ENCODE assay signal across 8 cellular contexts in the genomic region with DNA sequence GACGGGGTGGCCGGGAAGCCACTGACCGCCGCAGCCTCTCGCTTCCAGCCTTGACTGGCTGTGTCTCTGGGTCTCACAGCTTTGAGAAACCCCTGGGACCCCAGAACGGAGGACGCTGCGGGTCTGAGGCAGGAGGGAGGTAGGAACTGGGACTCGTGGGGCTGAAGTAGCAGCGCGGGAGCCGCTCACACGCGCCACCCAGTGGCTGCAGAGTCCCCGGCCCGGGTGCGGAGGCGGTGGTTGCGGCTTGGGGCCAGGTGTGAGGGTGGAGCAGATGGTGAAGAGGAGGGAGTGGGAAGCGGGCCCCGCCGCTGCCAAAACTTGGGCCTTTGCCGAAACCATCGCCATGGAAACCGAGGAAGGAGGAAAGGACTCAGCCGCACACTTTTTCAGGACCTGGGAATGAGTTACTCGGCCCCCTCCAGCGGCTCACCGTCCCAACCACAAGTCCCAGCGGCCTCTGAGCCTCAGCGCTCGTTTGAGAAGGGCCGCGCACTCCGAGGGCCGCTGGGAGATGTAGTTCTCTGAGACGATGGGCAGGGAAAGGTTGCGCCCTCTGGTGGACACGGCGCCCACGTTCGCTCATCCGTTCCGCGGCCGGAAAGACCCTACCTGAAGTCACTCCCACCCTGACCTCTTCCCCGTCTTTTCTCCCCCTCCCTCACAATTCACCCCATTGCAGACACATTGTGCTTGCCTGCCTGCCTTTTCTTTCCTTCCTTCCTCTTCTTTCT. TPM values are rescaled to one million over a fixed set of nuclear protein-coding genes. Genes with fewer than 3 reads are reported as not detected.
DNase-seq lines count a peak whose midpoint lies in the region; ATAC-seq and TF ChIP-seq lines count a peak whose summit lies in the region.

No MANE protein-coding gene starts in this region.

- ATAC-seq in HG03442 (IDR thresholded peaks at IDR 0.05; ENCODE audit: unreplicated experiment) = peak; percentile 78

- H3K4me1 ChIP-seq in BE2C = peaks cover 6% of the 10 kb centered on the region; the same call in 1 of the 2 replicates

- H3K9me3 ChIP-seq in BE2C = no peaks in the 10 kb centered on the region

- peaks cover 20% of the 10 kb centered on the region for H3K36me3 ChIP-seq in BE2C

- DNase-seq in BE2C (peak; percentile 96), GM19240 (ENCODE audit: insufficient read length, low spot score) (peak; percentile 97), NCI-H460 (ENCODE audit: extremely low read depth, low read depth) (peak; percentile 88), cerebellum (ENCODE audit: low spot score) (peak; percentile 96), kidney tubule cell (ENCODE audit: low spot score) (peak; percentile 94)
- peak; percentile 87 for DNase-seq in activated CD4-positive, alpha-beta T cell treated with anti-CD3 and anti-CD28 coated beads for 1 hour
- peak; percentile 89 to 93 for DNase-seq in stimulated activated CD4-positive, alpha-beta T cell treated with anti-CD3 and anti-CD28 coated beads, Interleukin-15, amount 100 ng/mL, for 48 hours (ENCODE audit: low read depth in 2 of 2)

- peaks cover 35% of the 10 kb centered on the region for H3K27me3 ChIP-seq in BE2C

- peak; percentile 78 for TF ChIP-seq CTCF in BE2C (IDR thresholded peaks at IDR 0.05; ENCODE audit: low read depth, low read length)

- H3K4me3 ChIP-seq in BE2C (ENCODE audit: low read depth, low read length) = peak overlapping the region; percentile 70

RNA-seq across cellular contexts. Expression of gene SLC17A7, which starts 2.2 kb away (rescaled TPM):
- not detected for polyA plus RNA-seq in BE2C (2012; ENCODE audit: insufficient read depth, insufficient read length, low read depth)
- 0.17 TPM in 1 of 2 replicates, not detected in the other for total RNA-seq in NCI-H460 (2014; rRNA removed; shearing (Covaris generic))
- not detected in 2 replicates for polyA plus RNA-seq in NCI-H460 (2014; cell fraction: nucleus; rRNA removed)
- total RNA-seq in cerebellum = 3.8 TPM

RNA-seq across cellular contexts. Expression of gene PIH1D1, which starts 8.1 kb away (rescaled TPM):
- 99.9 TPM for polyA plus RNA-seq in BE2C (2012; ENCODE audit: insufficient read depth, insufficient read length, low read depth)
- total RNA-seq in NCI-H460 (2014; rRNA removed; shearing (Covaris generic)) = 48.5 and 69.4 TPM in 2 replicates
- polyA plus RNA-seq in NCI-H460 (2014; cell fraction: nucleus; rRNA removed) = 126 and 156 TPM in 2 replicates
- 32.2 TPM for total RNA-seq in cerebellum

RNA-seq across cellular contexts. Expression of gene ALDH16A1, which starts 9.5 kb away (rescaled TPM):
- polyA plus RNA-seq in BE2C (2012; ENCODE audit: insufficient read depth, insufficient read length, low read depth) = 20.3 TPM
- total RNA-seq in NCI-H460 (2014; rRNA removed; shearing (Covaris generic)) = 24.7 and 32.4 TPM in 2 replicates
- 94.7 and 144 TPM in 2 replicates for polyA plus RNA-seq in NCI-H460 (2014; cell fraction: nucleus; rRNA removed)
- 6.4 TPM for total RNA-seq in cerebellum

RNA-seq across cellular contexts. Expression of gene GFY, which starts 18.3 kb away (rescaled TPM):
- not detected for polyA plus RNA-seq in BE2C (2012; ENCODE audit: insufficient read depth, insufficient read length, low read depth)
- total RNA-seq in NCI-H460 (2014; rRNA removed; shearing (Covaris generic)) = not detected in 2 replicates
- polyA plus RNA-seq in NCI-H460 (2014; cell fraction: nucleus; rRNA removed) = not detected in 2 replicates
- not detected for total RNA-seq in cerebellum

RNA-seq across cellular contexts. Expression of gene PTH2, which starts 20.3 kb away (rescaled TPM):
- polyA plus RNA-seq in BE2C (2012; ENCODE audit: insufficient read depth, insufficient read length, low read depth) = not detected
- total RNA-seq in NCI-H460 (2014; rRNA removed; shearing (Covaris generic)) = not detected in 2 replicates
- not detected in 2 replicates for polyA plus RNA-seq in NCI-H460 (2014; cell fraction: nucleus; rRNA removed)
- total RNA-seq in cerebellum = not detected

Comparison
In these comparisons a context has a peak if more than half of its experiments do, and no peak if none do; other contexts are left out.
1. Peak in every context shown above with its lines: DNase-seq, ATAC-seq and H3K4me3 ChIP-seq.